ENCODE assay signal across 31 cellular contexts in the genomic region with DNA sequence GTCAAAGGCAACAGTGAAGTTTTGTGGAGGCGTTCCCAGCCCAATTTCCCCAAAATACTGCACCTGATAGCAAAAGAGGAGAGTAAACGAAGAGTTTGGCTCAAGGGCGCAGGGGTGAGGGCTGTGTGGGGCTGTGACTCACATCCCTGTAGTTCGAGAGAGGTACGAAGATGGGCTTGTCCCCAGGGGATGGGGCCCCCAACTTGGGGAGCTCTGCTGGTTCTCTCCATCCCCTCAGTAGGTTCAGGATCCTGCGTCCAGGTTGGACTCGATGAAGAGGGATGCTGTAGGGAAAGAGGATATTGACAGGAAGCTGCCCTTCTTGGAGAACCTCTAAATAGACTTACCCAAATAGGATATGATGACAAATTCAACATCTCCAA. TPM values are rescaled to one million over a fixed set of nuclear protein-coding genes. Genes with fewer than 3 reads are reported as not detected.
DNase-seq lines count a peak whose midpoint lies in the region; ATAC-seq and TF ChIP-seq lines count a peak whose summit lies in the region.
"Had no signal": no experiment of that assay in that cellular context is flagged by ENCODE, and none has a peak within 500 bp of the region (broad histone marks: within the 10 kb centered on the region; RNA-seq: fewer than 3 reads in every experiment).

No MANE protein-coding gene starts in this region.

- TF ChIP-seq CTCF in lower lobe of right lung (IDR thresholded peaks at IDR 0.05) (no peak), MM.1S (IDR thresholded peaks at IDR 0.05; ENCODE audit: low read length) (no peak), WTC11 (IDR thresholded peaks at IDR 0.05) (no peak)

- peak overlapping the region; percentile 96 for H3K27ac Mint-ChIP-seq in activated CD4-positive, alpha-beta T cell treated with anti-CD3 and anti-CD28 coated beads, Interleukin-2, amount 10 ng/mL, durations not matched to agents 24 days and 14 days
- peak overlapping the region; percentile 87 for H3K27ac Mint-ChIP-seq in stimulated activated naive CD8-positive, alpha-beta T cell treated with anti-CD3 and anti-CD28 coated beads, Interleukin-15, Interleukin-2, amounts not matched to agents 100 ng/mL and 50 ng/mL, for 24 hours
- H3K27ac Mint-ChIP-seq in WTC11: no peak overlapping the region
- H3K27ac Mint-ChIP-seq: CD8-positive, alpha-beta T cell had no signal

- CTCF ChIA-PET in WTC11 (lab: Charles Lee): interaction anchor here (0.9 to 2.8 kb wide), 5 partner anchors 53 to 194 kb away, joined by 3 to 8 read pairs (median 4); no protein-coding TSS in a partner anchor

- H3K27me3 ChIP-seq in lower lobe of right lung (ENCODE audit: low read depth) (no peaks in the 10 kb centered on the region), MM.1S (replicated peaks; ENCODE audit: insufficient read depth, low read length) (peaks cover 85% of the 10 kb centered on the region)
- H3K27me3 ChIP-seq: right atrium auricular region, spleen, vagina had no signal

- H3K4me3 Mint-ChIP-seq in activated CD4-positive, alpha-beta T cell treated with anti-CD3 and anti-CD28 coated beads, Interleukin-2, amount 10 ng/mL, durations not matched to agents 24 days and 14 days: peak overlapping the region; percentile 72
- H3K4me3 Mint-ChIP-seq in stimulated activated naive CD8-positive, alpha-beta T cell treated with anti-CD3 and anti-CD28 coated beads, Interleukin-15, Interleukin-2, amounts not matched to agents 100 ng/mL and 50 ng/mL, for 24 hours: peak overlapping the region; percentile 54
- no peak overlapping the region for H3K4me3 Mint-ChIP-seq in WTC11
- H3K4me3 Mint-ChIP-seq: CD8-positive, alpha-beta T cell; neural crest cell had no signal

- H3K27me3 Mint-ChIP-seq in activated CD4-positive, alpha-beta T cell treated with anti-CD3 and anti-CD28 coated beads, Interleukin-2, amount 10 ng/mL, durations not matched to agents 24 days and 14 days: no peaks in the 10 kb centered on the region
- H3K27me3 Mint-ChIP-seq in stimulated activated naive CD8-positive, alpha-beta T cell treated with anti-CD3 and anti-CD28 coated beads, Interleukin-15, Interleukin-2, amounts not matched to agents 100 ng/mL and 50 ng/mL, for 24 hours: no peaks in the 10 kb centered on the region
- H3K27me3 Mint-ChIP-seq in WTC11 (ENCODE audit: low read depth): peaks cover 25% of the 10 kb centered on the region

- POLR2A ChIA-PET in WTC11 (lab: Charles Lee): no interaction called here

- H3K4me3 ChIP-seq in lower lobe of right lung (peak overlapping the region; percentile 53), MM.1S (ENCODE audit: low read length) (no peak overlapping the region)
- H3K4me3 ChIP-seq: A549, esophagus squamous epithelium, GM23248, right atrium auricular region, spleen, thoracic aorta, vagina had no signal

- H3K9ac ChIP-seq in MM.1S (ENCODE audit: low read length): no peak overlapping the region
- H3K9ac ChIP-seq: GM23248, parathyroid adenoma had no signal

- no peak overlapping the region for H2AFZ ChIP-seq in MM.1S (ENCODE audit: low read length)
- H2AFZ ChIP-seq: GM23248, parathyroid adenoma had no signal

- no peaks in the 10 kb centered on the region for H3K9me2 ChIP-seq in MM.1S (replicated peaks; ENCODE audit: insufficient read depth, low read length)

- DNase-seq in activated CD4-positive, alpha-beta T cell treated with anti-CD3 and anti-CD28 coated beads, Interleukin-2, amount 10 ng/mL, durations not matched to agents 24 days and 14 days: peak; percentile 59
- DNase-seq in activated CD4-positive, alpha-beta T cell treated with anti-CD3 and anti-CD28 coated beads for 4 hours: no peak
- no peak for DNase-seq in stimulated activated naive CD8-positive, alpha-beta T cell treated with anti-CD3 and anti-CD28 coated beads, Interleukin-15, Interleukin-2, amounts not matched to agents 100 U/mL and 50 U/mL, for 24 hours
- DNase-seq in lower lobe of right lung (peak; percentile 28), medulla oblongata (ENCODE audit: extremely low spot score) (no peak), MM.1S (no peak), WTC11 (ENCODE audit: low spot score) (no peak)
- DNase-seq: activated CD8-positive, alpha-beta memory T cell treated with anti-CD3 and anti-CD28 coated beads, Interleukin-2, amount 50 U/mL, for 48 hours; CD8-positive, alpha-beta T cell; EL; esophagus squamous epithelium; foreskin melanocyte; GM23248; Kasumi-1; kidney glomerular epithelial cell; NCI-H1436 treated with DMSO at 0.1 percent for 48 hours; NCI-H345; NCI-H774; spleen; stimulated activated CD4-positive, alpha-beta T cell treated with anti-CD3 and anti-CD28 coated beads, Interleukin-4, amount 100 ng/mL, for 1 hour; stimulated activated naive CD4-positive, alpha-beta T cell had no signal

- H3F3A ChIP-seq in MM.1S (ENCODE audit: insufficient read depth, low read length): no peaks in the 10 kb centered on the region

- peaks cover 10% of the 10 kb centered on the region for H3K9me3 Mint-ChIP-seq in activated CD4-positive, alpha-beta T cell treated with anti-CD3 and anti-CD28 coated beads, Interleukin-2, amount 10 ng/mL, durations not matched to agents 24 days and 14 days
- no peaks in the 10 kb centered on the region for H3K9me3 Mint-ChIP-seq in stimulated activated naive CD8-positive, alpha-beta T cell treated with anti-CD3 and anti-CD28 coated beads, Interleukin-15, Interleukin-2, amounts not matched to agents 100 ng/mL and 50 ng/mL, for 24 hours
- 0 out of 2 replicates have a peak, but pooled peaks cover 5% of the 10 kb centered on the region for H3K9me3 Mint-ChIP-seq in WTC11
- H3K9me3 Mint-ChIP-seq: CD8-positive, alpha-beta T cell had no signal

- peaks cover 71% of the 10 kb centered on the region for H3K4me1 Mint-ChIP-seq in activated CD4-positive, alpha-beta T cell treated with anti-CD3 and anti-CD28 coated beads, Interleukin-2, amount 10 ng/mL, durations not matched to agents 24 days and 14 days
- peaks cover 91% of the 10 kb centered on the region for H3K4me1 Mint-ChIP-seq in stimulated activated naive CD8-positive, alpha-beta T cell treated with anti-CD3 and anti-CD28 coated beads, Interleukin-15, Interleukin-2, amounts not matched to agents 100 ng/mL and 50 ng/mL, for 24 hours (ENCODE audit: low read depth)
- peaks cover 2% of the 10 kb centered on the region; the same call in 1 of the 2 replicates for H3K4me1 Mint-ChIP-seq in WTC11

- H3K27ac ChIP-seq in lower lobe of right lung (peak overlapping the region; percentile 65), MM.1S (ENCODE audit: low read length) (no peak overlapping the region)
- H3K27ac ChIP-seq: A549, esophagus squamous epithelium, GM23248, parathyroid adenoma, right atrium auricular region, spleen, thoracic aorta, vagina had no signal

- H4K20me1 ChIP-seq in MM.1S (ENCODE audit: insufficient read depth, low read length): no peaks in the 10 kb centered on the region

- no peak for ATAC-seq in stimulated activated naive CD8-positive, alpha-beta T cell treated with anti-CD3 and anti-CD28 coated beads, Interleukin-15, Interleukin-2, amounts not matched to agents 100 U/mL and 50 U/mL, for 24 hours
- ATAC-seq in lower lobe of right lung (no peak), WTC11 (no peak)
- ATAC-seq: CD8-positive, alpha-beta T cell; HepG2 had no signal

- peaks cover 27% of the 10 kb centered on the region for H3K4me1 ChIP-seq in lower lobe of right lung
- peaks cover 5% of the 10 kb centered on the region; the same call in 1 of the 2 replicates for H3K4me1 ChIP-seq in MM.1S (ENCODE audit: low read length)
- H3K4me1 ChIP-seq: parathyroid adenoma had no signal

- H3K36me3 Mint-ChIP-seq in activated CD4-positive, alpha-beta T cell treated with anti-CD3 and anti-CD28 coated beads, Interleukin-2, amount 10 ng/mL, durations not matched to agents 24 days and 14 days (ENCODE audit: low read depth): peaks cover 30% of the 10 kb centered on the region
- peaks cover 7% of the 10 kb centered on the region for H3K36me3 Mint-ChIP-seq in stimulated activated naive CD8-positive, alpha-beta T cell treated with anti-CD3 and anti-CD28 coated beads, Interleukin-15, Interleukin-2, amounts not matched to agents 100 ng/mL and 50 ng/mL, for 24 hours (ENCODE audit: low read depth)
- no peaks in the 10 kb centered on the region for H3K36me3 Mint-ChIP-seq in WTC11
- H3K36me3 Mint-ChIP-seq: CD8-positive, alpha-beta T cell had no signal

- intact Hi-C loops in activated CD4-positive, alpha-beta T cell treated with anti-CD3 and anti-CD28 coated beads, Interleukin-2, amount 10 ng/mL, durations not matched to agents 24 days and 14 days (cut with micrococcal nuclease): loop anchor here (10.0 kb wide), 1 partner anchor 363 kb away; the partner anchor contains the start of gene CLEC11A
- intact Hi-C loops in lower lobe of right lung (cut with DNase I): no loop called here

- H3K79me2 ChIP-seq in MM.1S (ENCODE audit: low read length): no peaks in the 10 kb centered on the region
- H3K79me2 ChIP-seq: parathyroid adenoma had no signal

- no peak overlapping the region for H3K4me2 ChIP-seq in MM.1S (ENCODE audit: low read depth, low read length)
- H3K4me2 ChIP-seq: A549 had no signal

- H3K36me3 ChIP-seq in lower lobe of right lung: peaks cover 4% of the 10 kb centered on the region
- H3K36me3 ChIP-seq in MM.1S (replicated peaks; ENCODE audit: insufficient read depth, low read length): no peaks in the 10 kb centered on the region
- H3K36me3 ChIP-seq: esophagus squamous epithelium, right atrium auricular region, spleen, thoracic aorta, vagina had no signal

- no peaks in the 10 kb centered on the region for H3K9me3 ChIP-seq in lower lobe of right lung
- H3K9me3 ChIP-seq in MM.1S (replicated peaks; ENCODE audit: insufficient read depth, low read length): no peaks in the 10 kb centered on the region
- H3K9me3 ChIP-seq: A549, esophagus squamous epithelium, right atrium auricular region, spleen, thoracic aorta, vagina had no signal

RNA-seq across cellular contexts. Expression of gene NAPSA, which starts 3.4 kb away (rescaled TPM):
- 13.6 and 18.0 TPM in 2 replicates for total RNA-seq in activated CD4-positive, alpha-beta T cell treated with anti-CD3 and anti-CD28 coated beads, Interleukin-2, amount 10 ng/mL, durations not matched to agents 24 days and 14 days
- total RNA-seq in lower lobe of right lung (1,633 TPM), WTC11 (2021) (2.4 to 3.1 TPM (median 2.7 TPM) in 3 replicates)
- total RNA-seq: HepG2, thoracic aorta had no signal

RNA-seq across cellular contexts. Expression of gene NR1H2, which starts 14.2 kb away (rescaled TPM):
- 81.4 and 84.7 TPM in 2 replicates for total RNA-seq in activated CD4-positive, alpha-beta T cell treated with anti-CD3 and anti-CD28 coated beads, Interleukin-2, amount 10 ng/mL, durations not matched to agents 24 days and 14 days
- total RNA-seq in lower lobe of right lung: 100 TPM
- total RNA-seq in WTC11 (2021): 40.5 to 45.8 TPM (median 41.0 TPM) in 3 replicates

RNA-seq across cellular contexts. Expression of gene POLD1, which starts 22.1 kb away (rescaled TPM):
- total RNA-seq in activated CD4-positive, alpha-beta T cell treated with anti-CD3 and anti-CD28 coated beads, Interleukin-2, amount 10 ng/mL, durations not matched to agents 24 days and 14 days: 188 and 204 TPM in 2 replicates
- total RNA-seq in lower lobe of right lung: 35.1 TPM
- total RNA-seq in WTC11 (2021): 163 to 179 TPM (median 178 TPM) in 3 replicates

RNA-seq across cellular contexts. Expression of gene KCNC3, which starts 32.8 kb away (rescaled TPM):
- 20.3 TPM in 2 replicates for total RNA-seq in activated CD4-positive, alpha-beta T cell treated with anti-CD3 and anti-CD28 coated beads, Interleukin-2, amount 10 ng/mL, durations not matched to agents 24 days and 14 days
- total RNA-seq in lower lobe of right lung: 11.1 TPM
- total RNA-seq in WTC11 (2021): 8.5 to 10.1 TPM (median 10.0 TPM) in 3 replicates

RNA-seq across cellular contexts. Expression of gene SPIB, which starts 56.7 kb away (rescaled TPM):
- 0.91 and 1.6 TPM in 2 replicates for total RNA-seq in activated CD4-positive, alpha-beta T cell treated with anti-CD3 and anti-CD28 coated beads, Interleukin-2, amount 10 ng/mL, durations not matched to agents 24 days and 14 days
- total RNA-seq in lower lobe of right lung (0.12 TPM), WTC11 (2021) (3.1 to 4.7 TPM (median 3.7 TPM) in 3 replicates)
- total RNA-seq: dermis microvascular lymphatic vessel endothelial cell, GM23248, lung microvascular endothelial cell, neural crest cell, right atrium auricular region, thoracic aorta, vagina had no signal

Comparison
In these comparisons a context has a peak if more than half of its experiments do, and no peak if none do; other contexts are left out.
1. DNase-seq: peak in activated CD4-positive, alpha-beta T cell treated with anti-CD3 and anti-CD28 coated beads, Interleukin-2, amount 10 ng/mL, durations not matched to agents 24 days and 14 days (single experiment) and lower lobe of right lung (single experiment); none in activated CD4-positive, alpha-beta T cell treated with anti-CD3 and anti-CD28 coated beads for 4 hours (0 of 2), stimulated activated naive CD8-positive, alpha-beta T cell treated with anti-CD3 and anti-CD28 coated beads, Interleukin-15, Interleukin-2, amounts not matched to agents 100 U/mL and 50 U/mL, for 24 hours (single experiment), medulla oblongata (single experiment), MM.1S (single experiment) and WTC11 (single experiment).
2. RNA of gene NAPSA, which starts 3.4 kb away (total RNA-seq): 1,633 TPM in lower lobe of right lung (single experiment); 13.6 to 18.0 TPM in activated CD4-positive, alpha-beta T cell treated with anti-CD3 and anti-CD28 coated beads, Interleukin-2, amount 10 ng/mL, durations not matched to agents 24 days and 14 days and 2.4 to 3.1 TPM in WTC11; every median in the first group is over 10 times any median in the second.